In the genomic region with DNA sequence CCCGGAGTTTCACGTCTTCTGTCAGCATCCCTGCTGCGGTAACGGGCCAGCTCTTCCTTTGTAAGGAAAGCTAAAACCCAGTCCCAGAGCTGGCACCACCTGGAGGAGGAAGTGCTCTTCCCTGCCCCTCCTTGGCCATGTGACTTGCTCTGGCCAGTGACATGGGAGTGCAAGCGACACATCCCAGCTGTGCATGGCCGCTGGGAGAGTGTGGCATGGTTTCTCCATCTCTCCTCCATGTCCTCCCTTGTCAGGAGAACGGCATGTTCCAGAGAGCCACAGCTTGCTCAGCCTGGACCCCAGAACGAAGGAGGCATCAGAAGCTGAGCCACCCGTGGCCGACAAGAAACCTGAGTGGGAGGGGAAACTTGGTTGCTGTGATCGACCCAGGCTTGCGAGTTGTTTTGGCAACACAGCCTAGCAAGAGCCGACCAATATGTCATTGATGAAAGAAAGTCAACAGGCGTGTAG, we compare ENCODE assay signal across 9 cellular contexts. TPM values are rescaled to one million over a fixed set of nuclear protein-coding genes. Genes with fewer than 3 reads are reported as not detected.
DNase-seq lines count a peak whose midpoint lies in the region; ATAC-seq and TF ChIP-seq lines count a peak whose summit lies in the region.
"Had no signal": no experiment of that assay in that cellular context is flagged by ENCODE, and none has a peak within 500 bp of the region (broad histone marks: within the 10 kb centered on the region; RNA-seq: fewer than 3 reads in every experiment).

No MANE protein-coding gene starts in this region.

- peaks cover 8% of the 10 kb centered on the region for H3K4me1 ChIP-seq in HUES64 (ENCODE audit: insufficient read depth, low read length)
- H3K4me1 ChIP-seq in esophagus muscularis mucosa, result peaks cover 24 to 49% (median 41%) of the 10 kb centered on the region in 4 donors

- H3K9me3 Mint-ChIP-seq in CD14-positive monocyte (peaks cover 0 to 3% (median 0%) of the 10 kb centered on the region in 7 donors), memory B cell (peaks cover 5% of the 10 kb centered on the region)
- H3K9me3 Mint-ChIP-seq in activated CD8-positive, alpha-beta T cell treated with anti-CD3 and anti-CD28 coated beads, Interleukin-2, amount 10 ng/mL, durations not matched to agents 7 days and 5 days (ENCODE audit: insufficient read depth), result no peaks in the 10 kb centered on the region

- H3K27ac Mint-ChIP-seq in CD14-positive monocyte, result peak overlapping the region in 5 of 7 donors; percentile 44 to 94 (median 83)
- H3K27ac Mint-ChIP-seq in activated CD8-positive, alpha-beta T cell treated with anti-CD3 and anti-CD28 coated beads, Interleukin-2, amount 10 ng/mL, durations not matched to agents 7 days and 5 days, result peak overlapping the region; percentile 93
- H3K27ac Mint-ChIP-seq in memory B cell, result peak overlapping the region; percentile 98

- H3K27me3 ChIP-seq in HUES64 (ENCODE audit: insufficient read depth, low read length) (no peaks in the 10 kb centered on the region), esophagus muscularis mucosa (peaks cover 0 to 19% (median under 1%) of the 10 kb centered on the region in 4 donors), brain microvascular endothelial cell (replicated peaks) (no peaks in the 10 kb centered on the region)

- CTCF ChIA-PET in activated CD8-positive, alpha-beta T cell treated with anti-CD3 and anti-CD28 coated beads, Interleukin-2, amount 10 ng/mL, durations not matched to agents 7 days and 5 days (lab: Charles Lee), result interaction anchor here (1.0 to 5.0 kb wide), 7 partner anchors 11 to 389 kb away, joined by 3 to 42 read pairs (median 10); a partner anchor contains a TSS

- ATAC-seq in activated CD8-positive, alpha-beta T cell treated with anti-CD3 and anti-CD28 coated beads, Interleukin-2, amount 10 ng/mL, durations not matched to agents 7 days and 5 days, result no peak
- ATAC-seq in memory B cell (ENCODE audit: low read depth), result no peak
- ATAC-seq in HG03571 (IDR thresholded peaks at IDR 0.05; ENCODE audit: unreplicated experiment), result no peak

- in situ Hi-C loops in brain microvascular endothelial cell (cut with HindIII; ENCODE audit: low pct_ligation_motif_present, low sequenced_read_pairs), result no loop called here

- 76% methylated on average over 14 of the region's 14 CpGs for WGBS in HUES64
- 45% methylated on average over 14 of the region's 14 CpGs for WGBS in esophagus muscularis mucosa

- H3K27me3 Mint-ChIP-seq in CD14-positive monocyte (ENCODE audit: low read depth in 3 of 3), result peaks cover 9 to 28% (median 13%) of the 10 kb centered on the region in 3 donors
- H3K27me3 Mint-ChIP-seq in activated CD8-positive, alpha-beta T cell treated with anti-CD3 and anti-CD28 coated beads, Interleukin-2, amount 10 ng/mL, durations not matched to agents 7 days and 5 days (ENCODE audit: low read depth), result no peaks in the 10 kb centered on the region
- no peaks in the 10 kb centered on the region for H3K27me3 Mint-ChIP-seq in memory B cell

- no peak overlapping the region for H3K4me3 ChIP-seq in HUES64 (ENCODE audit: low read length)
- no peak overlapping the region for H3K4me3 ChIP-seq in esophagus muscularis mucosa
- H3K4me3 ChIP-seq in brain microvascular endothelial cell (ENCODE audit: low read depth, low read length), result no peak overlapping the region

- peak overlapping the region in 1 of 2 donors; percentile 17 for H3K4me3 Mint-ChIP-seq in CD14-positive monocyte
- H3K4me3 Mint-ChIP-seq in activated CD8-positive, alpha-beta T cell treated with anti-CD3 and anti-CD28 coated beads, Interleukin-2, amount 10 ng/mL, durations not matched to agents 7 days and 5 days, result peak overlapping the region; percentile 82
- H3K4me3 Mint-ChIP-seq in memory B cell, result peak overlapping the region; percentile 86

- H3K36me3 Mint-ChIP-seq in CD14-positive monocyte (peaks cover 2 to 5% of the 10 kb centered on the region in 2 donors), memory B cell (peaks cover 11% of the 10 kb centered on the region)
- H3K36me3 Mint-ChIP-seq in activated CD8-positive, alpha-beta T cell treated with anti-CD3 and anti-CD28 coated beads, Interleukin-2, amount 10 ng/mL, durations not matched to agents 7 days and 5 days (ENCODE audit: low read depth), result peaks cover 11% of the 10 kb centered on the region

- TF ChIP-seq POLR2A in esophagus muscularis mucosa (IDR thresholded peaks at IDR 0.05; ENCODE audit: low read depth), result no peak

- TF ChIP-seq EP300 in esophagus muscularis mucosa (IDR thresholded peaks at IDR 0.05), result no peak

- intact Hi-C loops in CD14-positive monocyte (cut with micrococcal nuclease), result no loop called here
- intact Hi-C loops in esophagus muscularis mucosa (cut with DNase I), result loop anchor here (2.0 kb wide), 1 partner anchor 171 kb away; a partner anchor contains a TSS

- peaks cover 4% of the 10 kb centered on the region; the same call in 1 of the 2 replicates for H3K36me3 ChIP-seq in HUES64 (ENCODE audit: insufficient read depth, low read length)
- H3K36me3 ChIP-seq in esophagus muscularis mucosa, result peaks cover 0 to 7% (median 2%) of the 10 kb centered on the region in 4 donors
- H3K36me3 ChIP-seq in brain microvascular endothelial cell (replicated peaks), result no peaks in the 10 kb centered on the region

- H3K9me3 ChIP-seq in HUES64 (ENCODE audit: insufficient read depth, low read depth, low read length) (no peaks in the 10 kb centered on the region), esophagus muscularis mucosa (no peaks in the 10 kb centered on the region)

- peak overlapping the region; percentile 46; the same call in 1 of the 2 replicates for H3K27ac ChIP-seq in HUES64 (ENCODE audit: low read depth, low read length)
- H3K27ac ChIP-seq in esophagus muscularis mucosa (replicated peaks in 1 of 4), result peak overlapping the region in 1 of 4 donors; percentile 98
- H3K27ac ChIP-seq in brain microvascular endothelial cell, result no peak overlapping the region

- no peak for TF ChIP-seq CTCF in CD14-positive monocyte (IDR thresholded peaks at IDR 0.05)
- TF ChIP-seq CTCF in esophagus muscularis mucosa (IDR thresholded peaks at IDR 0.05), result no peak
- TF ChIP-seq CTCF in brain microvascular endothelial cell (IDR thresholded peaks at IDR 0.05; ENCODE audit: low read depth, low read length, missing control alignments), result no peak

- peaks cover 46% of the 10 kb centered on the region for H3K4me1 Mint-ChIP-seq in CD14-positive monocyte
- peaks cover 50% of the 10 kb centered on the region for H3K4me1 Mint-ChIP-seq in activated CD8-positive, alpha-beta T cell treated with anti-CD3 and anti-CD28 coated beads, Interleukin-2, amount 10 ng/mL, durations not matched to agents 7 days and 5 days (ENCODE audit: low read depth)
- peaks cover 44% of the 10 kb centered on the region for H3K4me1 Mint-ChIP-seq in memory B cell

- POLR2A ChIA-PET in activated CD8-positive, alpha-beta T cell treated with anti-CD3 and anti-CD28 coated beads, Interleukin-2, amount 10 ng/mL, durations not matched to agents 7 days and 5 days (lab: Charles Lee), result interaction anchor here (1.3 to 5.1 kb wide), 6 partner anchors 13 to 192 kb away, joined by 3 to 130 read pairs (median 28); a partner anchor contains a TSS

- H3K9ac ChIP-seq in HUES64 (ENCODE audit: low read depth, low read length), result no peak overlapping the region

- peak; percentile 43 for DNase-seq in CD14-positive monocyte (ENCODE audit: low spot score)
- peak; percentile 35 for DNase-seq in activated CD8-positive, alpha-beta T cell treated with anti-CD3 and anti-CD28 coated beads, Interleukin-2, amount 10 ng/mL, durations not matched to agents 7 days and 5 days
- DNase-seq in memory B cell (ENCODE audit: low spot score in 2 of 2), result no peak
- no peak for DNase-seq in LoVo (ENCODE audit: low spot score)
- no peak for DNase-seq in esophagus muscularis mucosa (ENCODE audit: extremely low spot score)
- DNase-seq in brain microvascular endothelial cell, result no peak
- DNase-seq: activated gamma-delta T cell had no signal

RNA-seq across cellular contexts. Expression of a gene that starts 2.7 kb away (rescaled TPM):
- polyA plus RNA-seq in CD14-positive monocyte, result 1 to 10 TPM; 3.6 to 6.0 TPM
- 28.6 TPM for polyA plus RNA-seq in HUES64 (2013, experiment 1 of 2)
- polyA plus RNA-seq in HUES64 (2013, experiment 2 of 2), result 26.6 TPM
- total RNA-seq in activated CD8-positive, alpha-beta T cell treated with anti-CD3 and anti-CD28 coated beads, Interleukin-2, amount 10 ng/mL, durations not matched to agents 7 days and 5 days, result 10 to 100 TPM; 35.6 to 40.6 TPM
- total RNA-seq in esophagus muscularis mucosa, result 10 to 100 TPM in 3 of 4 donors, 1 to 10 TPM in 1; 7.9 to 18.8 (median 14.8) TPM

RNA-seq across cellular contexts. Expression of a gene that starts 27.7 kb away (rescaled TPM):
- polyA plus RNA-seq in CD14-positive monocyte, result 10 to 100 TPM; 62.1 to 64.4 TPM
- polyA plus RNA-seq in HUES64 (2013, experiment 1 of 2), result 0.40 TPM
- 0.44 TPM for polyA plus RNA-seq in HUES64 (2013, experiment 2 of 2)
- 10 to 100 TPM; 85.8 to 86.5 TPM for total RNA-seq in activated CD8-positive, alpha-beta T cell treated with anti-CD3 and anti-CD28 coated beads, Interleukin-2, amount 10 ng/mL, durations not matched to agents 7 days and 5 days
- 10 to 100 TPM; 26.2 to 49.2 (median 42.5) TPM for total RNA-seq in esophagus muscularis mucosa

RNA-seq across cellular contexts. Expression of a gene that starts 48.9 kb away (rescaled TPM):
- 1 to 10 TPM; 1.1 to 4.4 TPM for polyA plus RNA-seq in CD14-positive monocyte
- 0.35 TPM for polyA plus RNA-seq in HUES64 (2013, experiment 1 of 2)
- 0.32 TPM for polyA plus RNA-seq in HUES64 (2013, experiment 2 of 2)
- 1 to 10 TPM; 3.7 to 4.0 TPM for total RNA-seq in activated CD8-positive, alpha-beta T cell treated with anti-CD3 and anti-CD28 coated beads, Interleukin-2, amount 10 ng/mL, durations not matched to agents 7 days and 5 days
- total RNA-seq in esophagus muscularis mucosa, result 1 to 10 TPM in 1 of 4 donors, under 1 TPM in 2, not detected in 1; 0.78 to 1.7 (median 0.80) TPM

RNA-seq across cellular contexts. Expression of a gene that starts 53.8 kb away (rescaled TPM):
- polyA plus RNA-seq in CD14-positive monocyte, result not detected
- 1.9 TPM for polyA plus RNA-seq in HUES64 (2013, experiment 1 of 2)
- 3.3 TPM for polyA plus RNA-seq in HUES64 (2013, experiment 2 of 2)
- total RNA-seq in activated CD8-positive, alpha-beta T cell treated with anti-CD3 and anti-CD28 coated beads, Interleukin-2, amount 10 ng/mL, durations not matched to agents 7 days and 5 days, result not detected
- under 1 TPM in 2 of 4 donors, not detected in 2; 0.19 to 0.33 TPM for total RNA-seq in esophagus muscularis mucosa

RNA-seq across cellular contexts. Expression of a gene that starts 57.5 kb away (rescaled TPM):
- 10 to 100 TPM; 11.9 to 13.7 TPM for polyA plus RNA-seq in CD14-positive monocyte
- 16.4 TPM for polyA plus RNA-seq in HUES64 (2013, experiment 1 of 2)
- 16.7 TPM for polyA plus RNA-seq in HUES64 (2013, experiment 2 of 2)
- 10 to 100 TPM; 55.9 to 66.8 TPM for total RNA-seq in activated CD8-positive, alpha-beta T cell treated with anti-CD3 and anti-CD28 coated beads, Interleukin-2, amount 10 ng/mL, durations not matched to agents 7 days and 5 days
- total RNA-seq in esophagus muscularis mucosa, result 10 to 100 TPM; 22.5 to 48.9 (median 37.9) TPM

Comparison
In these comparisons a context has a peak if more than half of its experiments do, and no peak if none do; other contexts are left out.
1. DNase-seq: peak in CD14-positive monocyte (single experiment) and activated CD8-positive, alpha-beta T cell treated with anti-CD3 and anti-CD28 coated beads, Interleukin-2, amount 10 ng/mL, durations not matched to agents 7 days and 5 days (single experiment); none in memory B cell (0 of 2), LoVo (single experiment), esophagus muscularis mucosa (single experiment) and brain microvascular endothelial cell (single experiment).
2. Peak in every context shown above with its lines, with median percentiles within 50 percentile points of each other: H3K27ac Mint-ChIP-seq.